Comparison of ENCODE assay signal across 13 cellular contexts in the genomic region with DNA sequence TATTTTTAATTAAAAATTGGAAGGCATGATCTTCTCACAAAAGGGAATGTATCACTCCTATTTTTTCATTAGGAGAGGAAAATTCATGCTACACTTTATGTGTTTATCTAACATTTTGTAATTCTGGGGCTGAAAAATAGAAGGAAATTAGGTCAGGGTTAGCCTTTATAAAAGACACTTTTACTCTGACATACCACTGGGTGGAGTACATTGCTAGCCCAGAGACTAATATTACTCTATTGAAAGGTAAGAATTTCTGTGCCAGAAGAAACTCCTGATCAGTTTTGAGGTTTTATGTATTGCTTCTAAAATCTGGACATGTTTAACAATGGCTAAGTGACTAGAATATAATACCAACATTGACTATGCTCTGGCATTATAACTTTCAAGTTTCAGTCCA.
DNase-seq lines count a peak whose midpoint lies in the region; ATAC-seq, FAIRE-seq and TF ChIP-seq lines count a peak whose summit lies in the region.
"Had no signal": no experiment of that assay in that cellular context is flagged by ENCODE, and none has a peak within 500 bp of the region (broad histone marks: within the 10 kb centered on the region; RNA-seq: fewer than 3 reads in every experiment).

No MANE protein-coding gene starts in this region.

- DNase-seq in Right ventricle myocardium superior (no peak), cardiac septum (ENCODE audit: low spot score) (no peak), amniotic epithelial cell (ENCODE audit: low read depth) (peak; percentile 11), heart left ventricle (no peak), urothelium cell line (ENCODE audit: low spot score) (peak; percentile 4), activated gamma-delta T cell (lab: John Stamatoyannopoulos, UW) (no peak), testis (no peak)
- DNase-seq: activated CD4-positive, alpha-beta T cell treated with anti-CD3 and anti-CD28 coated beads, Interleukin-2, amount 50 U/mL, for 4 hours; CD4-positive, CD25-positive, alpha-beta regulatory T cell; cerebellar nuclear complex had no signal

- intact Hi-C loops in Right ventricle myocardium superior (cut with DNase I), result no loop called here
- intact Hi-C loops in cardiac septum (cut with DNase I), result loop anchor here (10.0 kb wide), 1 partner anchor 130 kb away; no protein-coding TSS in a partner anchor
- intact Hi-C loops in heart left ventricle (cut with DNase I), result loop anchor here in 3 of 10 donors (10.0 kb wide), 3 partner anchors 130 to 160 kb away; no protein-coding TSS in a partner anchor
- intact Hi-C loops in testis (cut with DNase I; ENCODE audit: low total_unique reads), result no loop called here

- H3K9me3 ChIP-seq in heart left ventricle, result peaks cover 0 to 2% (median 0%) of the 10 kb centered on the region in 12 donors
- no peaks in the 10 kb centered on the region for H3K9me3 ChIP-seq in testis

- TF ChIP-seq CTCF in heart left ventricle (IDR thresholded peaks at IDR 0.05), result peak in 10 of 12 donors; percentile 14 to 53 (median 44)
- TF ChIP-seq CTCF in testis (IDR thresholded peaks at IDR 0.05), result no peak

- ATAC-seq in Right ventricle myocardium superior (ENCODE audit: poor library complexity), result peak; percentile 63
- ATAC-seq in heart left ventricle, result peak in 3 of 4 donors; percentile 64 to 72 (median 65)
- ATAC-seq in HG02642 (IDR thresholded peaks at IDR 0.05; ENCODE audit: poor library complexity, unreplicated experiment), result no peak
- ATAC-seq: stimulated activated effector memory CD8-positive, alpha-beta T cell treated with anti-CD3 and anti-CD28 coated beads, Interleukin-12 subunit alpha, Interleukin-12 subunit beta, amount 100 ng/mL, for 72 hours had no signal

- no peaks in the 10 kb centered on the region for H3K36me3 ChIP-seq in heart left ventricle
- no peaks in the 10 kb centered on the region for H3K36me3 ChIP-seq in testis (ENCODE audit: low read depth, missing control alignments)

- no peaks in the 10 kb centered on the region for H3K27me3 ChIP-seq in heart left ventricle
- no peaks in the 10 kb centered on the region for H3K27me3 ChIP-seq in testis

- TF ChIP-seq POLR2A in heart left ventricle (IDR thresholded peaks at IDR 0.05), result no peak
- TF ChIP-seq POLR2A in testis (IDR thresholded peaks at IDR 0.05), result no peak

- peaks cover 0 to 73% (median 33%) of the 10 kb centered on the region in 12 donors for H3K4me1 ChIP-seq in heart left ventricle
- H3K4me1 ChIP-seq in testis, result peaks cover 8% of the 10 kb centered on the region

- FAIRE-seq in urothelium cell line (lab: Jason Lieb, UNC), result no peak
- FAIRE-seq: RCC 7860 had no signal

- H3K4me3 ChIP-seq in heart left ventricle (no peak overlapping the region), testis (no peak overlapping the region)

- no peak overlapping the region for H3K27ac ChIP-seq in heart left ventricle
- H3K27ac ChIP-seq in testis, result peak overlapping the region in 1 of 2 donors; percentile 1

Comparison
In these comparisons a context has a peak if more than half of its experiments do, and no peak if none do; other contexts are left out.
1. DNase-seq: peak in amniotic epithelial cell (single experiment) and urothelium cell line (single experiment); none in Right ventricle myocardium superior (single experiment), cardiac septum (single experiment), heart left ventricle (0 of 5), activated gamma-delta T cell (single experiment) and testis (single experiment).
2. CTCF ChIP-seq: peak in heart left ventricle (10 of 12); none in testis (0 of 3).